18 cellular contexts compared by ENCODE assay signal in the genomic region with DNA sequence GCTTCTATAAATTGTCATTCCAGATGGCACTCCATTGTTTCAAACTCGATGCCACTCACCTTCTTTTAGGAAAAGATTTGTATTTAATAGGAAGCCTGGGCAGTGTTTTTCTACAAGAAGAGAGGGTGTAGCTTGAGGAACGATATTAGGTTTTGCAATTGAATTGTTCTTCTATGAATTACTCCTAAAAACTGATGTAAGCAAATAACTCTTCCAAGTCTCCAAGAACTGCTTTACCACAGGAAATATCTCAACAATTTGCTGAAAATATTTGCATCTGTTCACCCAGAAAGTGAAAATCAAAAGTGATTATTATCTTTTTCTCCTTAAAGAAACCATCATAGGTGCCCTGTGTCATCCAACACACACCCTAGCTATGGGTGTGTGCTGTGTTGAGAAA.
A peak's percentile ranks its signal among the peaks of the same experiment; 100 is the strongest.
DNase-seq lines count a peak whose midpoint lies in the region; ATAC-seq, FAIRE-seq and TF ChIP-seq lines count a peak whose summit lies in the region.
"Had no signal": no experiment of that assay in that cellular context is flagged by ENCODE, and none has a peak within 500 bp of the region (broad histone marks: within the 10 kb centered on the region; RNA-seq: fewer than 3 reads in every experiment).

No MANE protein-coding gene starts in this region.

- H3K4me3 ChIP-seq in AG10803 (ENCODE audit: low read length) (no peak overlapping the region), fibroblast of the aortic adventitia (ENCODE audit: low read depth, low read length) (no peak overlapping the region), BE2C (ENCODE audit: low read depth, low read length) (no peak overlapping the region), heart right ventricle (no peak overlapping the region)
- H3K4me3 ChIP-seq: Peyer's patch had no signal

- H3K36me3 ChIP-seq in BE2C (no peaks in the 10 kb centered on the region), heart right ventricle (no peaks in the 10 kb centered on the region)
- H3K36me3 ChIP-seq: Peyer's patch had no signal

- no peak for TF ChIP-seq POLR2A in H54 (IDR thresholded peaks at IDR 0.05; ENCODE audit: low read depth, low read length)

- intact Hi-C loops in heart right ventricle (cut with DNase I), result no loop called here

- H3K27ac ChIP-seq in heart right ventricle, result no peak overlapping the region
- H3K27ac ChIP-seq: Peyer's patch had no signal

- H3K4me1 ChIP-seq in BE2C, result no peaks in the 10 kb centered on the region
- H3K4me1 ChIP-seq in heart right ventricle, result no peaks in the 10 kb centered on the region
- H3K4me1 ChIP-seq: Peyer's patch had no signal

- peak; percentile 69 for FAIRE-seq in H54 (lab: Jason Lieb, UNC)
- FAIRE-seq: GM12891, GM18507, H1 had no signal

- no peak for TF ChIP-seq CTCF in AG10803 (conservative IDR thresholded peaks at IDR 0.05; ENCODE audit: low read length)
- no peak for TF ChIP-seq CTCF in fibroblast of the aortic adventitia (IDR thresholded peaks at IDR 0.05; ENCODE audit: insufficient read depth, low read length)
- no peak for TF ChIP-seq CTCF in BE2C (IDR thresholded peaks at IDR 0.05; ENCODE audit: low read depth, low read length)
- TF ChIP-seq CTCF in heart right ventricle (IDR thresholded peaks at IDR 0.05), result no peak

- H3K9me3 ChIP-seq in BE2C, result no peaks in the 10 kb centered on the region
- H3K9me3 ChIP-seq in heart right ventricle, result no peaks in the 10 kb centered on the region
- H3K9me3 ChIP-seq: Peyer's patch had no signal

- no peak for ATAC-seq in HG03159 (IDR thresholded peaks at IDR 0.05; ENCODE audit: unreplicated experiment)
- ATAC-seq in heart right ventricle, result no peak

- DNase-seq in AG10803 (ENCODE audit: low read depth) (peak; percentile 68), H54 (ENCODE audit: insufficient read length, low spot score) (no peak), amniotic epithelial cell (ENCODE audit: low read depth) (peak; percentile 36), fibroblast of the aortic adventitia (ENCODE audit: low read depth) (peak; percentile 49), NOMO-1 (lab: John Stamatoyannopoulos, UW; ENCODE audit: unreplicated experiment in 2 of 2) (no peak), BE2C (no peak), heart right ventricle (no peak)
- DNase-seq: DMS 273 treated with DMSO at 0.1 percent for 48 hours, DND-41, GDM1, NCI-H1436, NCI-H1930, NCI-H69, Peyer's patch had no signal

- WGBS in heart right ventricle, 2 donors, result 49 to 66% methylated on average over 2 of the region's 2 CpGs

- H3K27me3 ChIP-seq in BE2C, result no peaks in the 10 kb centered on the region
- no peaks in the 10 kb centered on the region for H3K27me3 ChIP-seq in heart right ventricle
- H3K27me3 ChIP-seq: Peyer's patch had no signal

Comparison
In these comparisons a context has a peak if more than half of its experiments do, and no peak if none do; other contexts are left out.
1. DNase-seq: peak in AG10803 (single experiment), amniotic epithelial cell (single experiment) and fibroblast of the aortic adventitia (single experiment); none in H54 (single experiment), NOMO-1 (0 of 2), BE2C (single experiment) and heart right ventricle (0 of 2).